Comparison of ENCODE assay signal across 24 cellular contexts in the genomic region with DNA sequence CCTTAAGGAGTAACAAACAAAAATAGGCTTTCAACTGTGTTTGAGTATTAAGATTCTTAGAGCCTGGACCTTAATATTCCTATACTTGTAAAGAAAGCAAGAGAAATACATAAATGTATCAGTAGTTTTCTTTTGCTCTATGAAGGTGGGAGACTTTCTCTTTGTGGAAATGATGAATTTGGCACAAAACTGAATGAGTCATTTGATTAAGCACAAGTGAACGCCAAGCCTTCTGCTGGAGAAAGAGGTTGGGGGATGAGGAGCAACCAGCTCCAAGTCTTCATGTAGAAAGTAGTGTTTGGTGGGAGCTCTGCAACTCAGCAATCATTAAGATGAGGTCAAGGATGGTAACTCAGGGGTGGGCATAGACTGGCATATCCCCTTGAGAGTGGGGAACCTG. TPM values are rescaled to one million over a fixed set of nuclear protein-coding genes. Genes with fewer than 3 reads are reported as not detected.
"Had no signal": no experiment of that assay in that cellular context is flagged by ENCODE, and none has a peak within 500 bp of the region (broad histone marks: within the 10 kb centered on the region; RNA-seq: fewer than 3 reads in every experiment).

No MANE protein-coding gene starts in this region.

- H3K4me3 ChIP-seq: ascending aorta, pancreas, suprapubic skin, upper lobe of left lung had no signal

- H3K4me1 Mint-ChIP-seq: activated T-helper 17 cell treated with anti-CD3 and anti-CD28 coated beads, Interleukin-2, amount 50 U/mL, for 72 hours; central memory CD8-positive, alpha-beta T cell had no signal

- H3K4me3 Mint-ChIP-seq: activated T-helper 17 cell treated with anti-CD3 and anti-CD28 coated beads, Interleukin-2, amount 50 U/mL, for 72 hours; central memory CD8-positive, alpha-beta T cell; memory B cell; naive thymus-derived CD8-positive, alpha-beta T cell; stimulated activated naive B cell treated with anti-CD40 and anti-IgM and Interleukin-4, amounts not matched to agents 10 μg/mL and 1 μg/mL and 100 μg/mL, for 72 hours; T-helper 2 cell treated with Interferon-gamma antibody and Interleukin-4, amounts not matched to agents 5 μg/mL and 100 μg/mL, for 36 hours had no signal

- H3K9me3 Mint-ChIP-seq: activated T-helper 17 cell treated with anti-CD3 and anti-CD28 coated beads, Interleukin-2, amount 50 U/mL, for 72 hours; central memory CD8-positive, alpha-beta T cell; T-helper 2 cell treated with Interferon-gamma antibody and Interleukin-4, amounts not matched to agents 5 μg/mL and 100 μg/mL, for 36 hours had no signal

- H3K27me3 ChIP-seq: ascending aorta, pancreas, suprapubic skin, upper lobe of left lung had no signal

- DNase-seq: activated CD4-positive, alpha-beta T cell treated with anti-CD3 and anti-CD28 coated beads, Interleukin-2, amount 50 U/mL, for 1 hour; activated naive CD4-positive, alpha-beta T cell treated with Interleukin-2 at 50 U/mL for 16 hours; activated T-cell treated with anti-CD3 and anti-CD28 coated beads for 4 hours; cortex of kidney; effector CD4-positive, alpha-beta T cell; hippocampal formation; left ventricle myocardium superior; naive thymus-derived CD8-positive, alpha-beta T cell; pancreas; stimulated activated CD4-positive, alpha-beta T cell treated with anti-CD3 and anti-CD28 coated beads, Interleukin-2, amount 100 ng/mL, for 48 hours; stimulated activated naive B cell treated with anti-CD40 and anti-IgM and Interleukin-4, amounts not matched to agents 10 μg/mL and 1 μg/mL and 100 μg/mL, for 72 hours; SW 1271; upper lobe of left lung had no signal

- H3K9me3 ChIP-seq: ascending aorta, pancreas, suprapubic skin, upper lobe of left lung had no signal

- H3K36me3 ChIP-seq: ascending aorta, pancreas, suprapubic skin, upper lobe of left lung had no signal

- H3K27ac Mint-ChIP-seq: activated T-helper 17 cell treated with anti-CD3 and anti-CD28 coated beads, Interleukin-2, amount 50 U/mL, for 72 hours; memory B cell; naive thymus-derived CD8-positive, alpha-beta T cell; stimulated activated naive B cell treated with anti-CD40 and anti-IgM and Interleukin-4, amounts not matched to agents 10 μg/mL and 1 μg/mL and 100 μg/mL, for 72 hours; T-helper 2 cell treated with Interferon-gamma antibody and Interleukin-4, amounts not matched to agents 5 μg/mL and 100 μg/mL, for 36 hours had no signal

- H3K27ac ChIP-seq: ascending aorta, pancreas, suprapubic skin, upper lobe of left lung had no signal

- H3K36me3 Mint-ChIP-seq: memory B cell; stimulated activated naive B cell treated with anti-CD40 and anti-IgM and Interleukin-4, amounts not matched to agents 10 μg/mL and 1 μg/mL and 100 μg/mL, for 72 hours had no signal

- FAIRE-seq: pancreas had no signal

- ATAC-seq: activated CD4-positive, CD25-positive, alpha-beta regulatory T cell treated with anti-CD3 and anti-CD28 coated beads, Interleukin-2, amount 50 U/mL, for 24 hours; activated T-helper 17 cell treated with anti-CD3 and anti-CD28 coated beads, Interleukin-2, amount 50 U/mL, for 72 hours; left ventricle myocardium superior; naive thymus-derived CD8-positive, alpha-beta T cell; stimulated activated naive B cell treated with anti-CD40 and anti-IgM and Interleukin-4, amounts not matched to agents 10 μg/mL and 1 μg/mL and 100 μg/mL, for 72 hours had no signal

- H3K27me3 Mint-ChIP-seq: stimulated activated naive B cell treated with anti-CD40 and anti-IgM and Interleukin-4, amounts not matched to agents 10 μg/mL and 1 μg/mL and 100 μg/mL, for 72 hours had no signal

- H3K4me1 ChIP-seq: ascending aorta, suprapubic skin, upper lobe of left lung had no signal

RNA-seq across cellular contexts. Expression of a gene that starts 49.6 kb away (rescaled TPM):
- total RNA-seq: activated CD8-positive, alpha-beta memory T cell treated with anti-CD3 and anti-CD28 coated beads for 36 hours; activated T-helper 17 cell treated with anti-CD3 and anti-CD28 coated beads, Interleukin-2, amount 50 U/mL, for 72 hours; ascending aorta; kidney epithelial cell; left ventricle myocardium superior; mucosa of gallbladder; naive thymus-derived CD8-positive, alpha-beta T cell; pancreas; SK-MEL-5; suprapubic skin; upper lobe of left lung had no signal
- polyA plus RNA-seq: naive thymus-derived CD8-positive, alpha-beta T cell; pancreas had no signal
